Comparison of ENCODE assay signal across 1 cellular context in the genomic region with DNA sequence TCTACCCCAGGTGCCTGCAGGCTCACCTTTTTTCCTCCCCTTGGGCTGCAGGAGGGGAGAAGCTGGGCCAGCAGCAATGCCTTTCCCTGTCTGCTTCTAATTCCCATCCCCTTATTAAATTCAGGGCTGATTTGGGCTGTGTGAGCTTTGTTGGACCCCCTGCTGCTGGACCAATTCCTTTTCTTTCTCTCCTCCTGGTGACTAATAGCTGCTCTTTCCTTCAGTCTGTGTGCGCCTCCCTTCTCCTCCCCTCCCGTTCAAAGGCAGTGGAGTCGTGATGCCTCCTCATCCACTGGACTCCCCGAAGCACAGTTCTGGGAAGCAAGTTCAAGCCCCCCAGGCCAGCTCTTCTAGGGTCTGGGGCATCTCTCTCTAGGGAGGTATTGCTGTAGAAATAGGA.
TF ChIP-seq lines count a peak whose summit lies in the region.

No MANE protein-coding gene starts in this region.

TF ChIP-seq in WTC11, 78 proteins besides CTCF, POLR2A, EP300 and RAD21 (continued from another document):
- TF ChIP-seq, protein P1, sequence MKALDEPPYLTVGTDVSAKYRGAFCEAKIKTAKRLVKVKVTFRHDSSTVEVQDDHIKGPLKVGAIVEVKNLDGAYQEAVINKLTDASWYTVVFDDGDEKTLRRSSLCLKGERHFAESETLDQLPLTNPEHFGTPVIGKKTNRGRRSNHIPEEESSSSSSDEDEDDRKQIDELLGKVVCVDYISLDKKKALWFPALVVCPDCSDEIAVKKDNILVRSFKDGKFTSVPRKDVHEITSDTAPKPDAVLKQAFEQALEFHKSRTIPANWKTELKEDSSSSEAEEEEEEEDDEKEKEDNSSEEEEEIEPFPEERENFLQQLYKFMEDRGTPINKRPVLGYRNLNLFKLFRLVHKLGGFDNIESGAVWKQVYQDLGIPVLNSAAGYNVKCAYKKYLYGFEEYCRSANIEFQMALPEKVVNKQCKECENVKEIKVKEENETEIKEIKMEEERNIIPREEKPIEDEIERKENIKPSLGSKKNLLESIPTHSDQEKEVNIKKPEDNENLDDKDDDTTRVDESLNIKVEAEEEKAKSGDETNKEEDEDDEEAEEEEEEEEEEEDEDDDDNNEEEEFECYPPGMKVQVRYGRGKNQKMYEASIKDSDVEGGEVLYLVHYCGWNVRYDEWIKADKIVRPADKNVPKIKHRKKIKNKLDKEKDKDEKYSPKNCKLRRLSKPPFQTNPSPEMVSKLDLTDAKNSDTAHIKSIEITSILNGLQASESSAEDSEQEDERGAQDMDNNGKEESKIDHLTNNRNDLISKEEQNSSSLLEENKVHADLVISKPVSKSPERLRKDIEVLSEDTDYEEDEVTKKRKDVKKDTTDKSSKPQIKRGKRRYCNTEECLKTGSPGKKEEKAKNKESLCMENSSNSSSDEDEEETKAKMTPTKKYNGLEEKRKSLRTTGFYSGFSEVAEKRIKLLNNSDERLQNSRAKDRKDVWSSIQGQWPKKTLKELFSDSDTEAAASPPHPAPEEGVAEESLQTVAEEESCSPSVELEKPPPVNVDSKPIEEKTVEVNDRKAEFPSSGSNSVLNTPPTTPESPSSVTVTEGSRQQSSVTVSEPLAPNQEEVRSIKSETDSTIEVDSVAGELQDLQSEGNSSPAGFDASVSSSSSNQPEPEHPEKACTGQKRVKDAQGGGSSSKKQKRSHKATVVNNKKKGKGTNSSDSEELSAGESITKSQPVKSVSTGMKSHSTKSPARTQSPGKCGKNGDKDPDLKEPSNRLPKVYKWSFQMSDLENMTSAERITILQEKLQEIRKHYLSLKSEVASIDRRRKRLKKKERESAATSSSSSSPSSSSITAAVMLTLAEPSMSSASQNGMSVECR (CRISPR knock-in tag; IDR thresholded peaks at IDR 0.05; ENCODE audit: borderline replicate concordance): no peak
- TF ChIP-seq RORB (CRISPR knock-in tag; IDR thresholded peaks at IDR 0.05) (no peak), NR3C1 (CRISPR knock-in tag; conservative IDR thresholded peaks at IDR 0.05; ENCODE audit: low read depth) (no peak), NR1H2 (CRISPR knock-in tag; IDR thresholded peaks at IDR 0.05) (no peak), ZNF219 (CRISPR knock-in tag; IDR thresholded peaks at IDR 0.05; ENCODE audit: borderline replicate concordance) (no peak), TEAD1 (CRISPR knock-in tag; IDR thresholded peaks at IDR 0.05) (no peak), FOXK1 (CRISPR knock-in tag; IDR thresholded peaks at IDR 0.05) (no peak), ZNF416 (CRISPR knock-in tag; IDR thresholded peaks at IDR 0.05) (no peak), CBFB (CRISPR knock-in tag; IDR thresholded peaks at IDR 0.05; ENCODE audit: low read depth) (no peak), TP53 (CRISPR knock-in tag; IDR thresholded peaks at IDR 0.05) (no peak), GRHL2 (CRISPR knock-in tag; IDR thresholded peaks at IDR 0.05; ENCODE audit: insufficient replicate concordance, severe bottlenecking) (no peak)
- TF ChIP-seq, protein P2, sequence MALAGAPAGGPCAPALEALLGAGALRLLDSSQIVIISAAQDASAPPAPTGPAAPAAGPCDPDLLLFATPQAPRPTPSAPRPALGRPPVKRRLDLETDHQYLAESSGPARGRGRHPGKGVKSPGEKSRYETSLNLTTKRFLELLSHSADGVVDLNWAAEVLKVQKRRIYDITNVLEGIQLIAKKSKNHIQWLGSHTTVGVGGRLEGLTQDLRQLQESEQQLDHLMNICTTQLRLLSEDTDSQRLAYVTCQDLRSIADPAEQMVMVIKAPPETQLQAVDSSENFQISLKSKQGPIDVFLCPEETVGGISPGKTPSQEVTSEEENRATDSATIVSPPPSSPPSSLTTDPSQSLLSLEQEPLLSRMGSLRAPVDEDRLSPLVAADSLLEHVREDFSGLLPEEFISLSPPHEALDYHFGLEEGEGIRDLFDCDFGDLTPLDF (CRISPR knock-in tag; IDR thresholded peaks at IDR 0.05): no peak
- TF ChIP-seq, protein P3, sequence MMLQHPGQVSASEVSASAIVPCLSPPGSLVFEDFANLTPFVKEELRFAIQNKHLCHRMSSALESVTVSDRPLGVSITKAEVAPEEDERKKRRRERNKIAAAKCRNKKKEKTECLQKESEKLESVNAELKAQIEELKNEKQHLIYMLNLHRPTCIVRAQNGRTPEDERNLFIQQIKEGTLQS (CRISPR knock-in tag; conservative IDR thresholded peaks at IDR 0.05): no peak
- TF ChIP-seq, protein P4, sequence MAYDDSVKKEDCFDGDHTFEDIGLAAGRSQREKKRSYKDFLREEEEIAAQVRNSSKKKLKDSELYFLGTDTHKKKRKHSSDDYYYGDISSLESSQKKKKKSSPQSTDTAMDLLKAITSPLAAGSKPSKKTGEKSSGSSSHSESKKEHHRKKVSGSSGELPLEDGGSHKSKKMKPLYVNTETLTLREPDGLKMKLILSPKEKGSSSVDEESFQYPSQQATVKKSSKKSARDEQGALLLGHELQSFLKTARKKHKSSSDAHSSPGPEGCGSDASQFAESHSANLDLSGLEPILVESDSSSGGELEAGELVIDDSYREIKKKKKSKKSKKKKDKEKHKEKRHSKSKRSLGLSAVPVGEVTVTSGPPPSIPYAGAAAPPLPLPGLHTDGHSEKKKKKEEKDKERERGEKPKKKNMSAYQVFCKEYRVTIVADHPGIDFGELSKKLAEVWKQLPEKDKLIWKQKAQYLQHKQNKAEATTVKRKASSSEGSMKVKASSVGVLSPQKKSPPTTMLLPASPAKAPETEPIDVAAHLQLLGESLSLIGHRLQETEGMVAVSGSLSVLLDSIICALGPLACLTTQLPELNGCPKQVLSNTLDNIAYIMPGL (CRISPR knock-in tag; IDR thresholded peaks at IDR 0.05): no peak
TF ChIP-seq in WTC11: peak in this region for 0.
